ENCODE assay signal across 17 cellular contexts in genomic region chr4:73698217-73698616, GRCh38. TPM values are rescaled to one million over a fixed set of nuclear protein-coding genes. Genes with fewer than 3 reads are reported as not detected.
DNase-seq lines count a peak whose midpoint lies in the region; ATAC-seq, FAIRE-seq and TF ChIP-seq lines count a peak whose summit lies in the region.
"Had no signal": no experiment of that assay in that cellular context is flagged by ENCODE, and none has a peak within 500 bp of the region (broad histone marks: within the 10 kb centered on the region; RNA-seq: fewer than 3 reads in every experiment).

No MANE protein-coding gene starts in this region.

- no peaks in the 10 kb centered on the region for H3K36me3 Mint-ChIP-seq in activated T-cell treated with anti-CD3 and anti-CD28 coated beads, Interleukin-2, amount 50 U/mL, for 72 hours (ENCODE audit: insufficient read depth in 2 of 2)
- H3K36me3 Mint-ChIP-seq: natural killer cell had no signal

- DNase-seq in H54 (ENCODE audit: insufficient read length, low spot score) (peak; percentile 18), fibroblast of pulmonary artery (ENCODE audit: low read depth) (peak; percentile 81), renal cortical epithelial cell (ENCODE audit: low read depth) (peak; percentile 99), NCI-H146 treated with DMSO at 0.1 percent for 48 hours (lab: John Stamatoyannopoulos, UW; ENCODE audit: unreplicated experiment) (no peak), HT-29 (ENCODE audit: low spot score) (no peak), activated T-cell treated with anti-CD3 and anti-CD28 coated beads for 4 hours (no peak)
- DNase-seq in activated T-cell treated with anti-CD3 and anti-CD28 coated beads, Interleukin-2, amount 50 U/mL, for 72 hours, result no peak
- DNase-seq: activated T-cell treated with anti-CD3 and anti-CD28 coated beads, Interleukin-2, amount 50 U/mL, for 48 hours; hippocampal formation; Kasumi-1; natural killer cell; NK-92 treated with Interleukin-12 subunit alpha and Interleukin-12 subunit beta, amount 100 ng/mL, for 24 hours; stimulated activated CD4-positive, alpha-beta T cell treated with anti-CD3 and anti-CD28 coated beads, Interleukin-4, amount 100 ng/mL, for 1 hour had no signal

- H3K4me1 Mint-ChIP-seq in activated T-cell treated with anti-CD3 and anti-CD28 coated beads, Interleukin-2, amount 50 U/mL, for 72 hours (ENCODE audit: low read depth), result no peaks in the 10 kb centered on the region
- H3K4me1 Mint-ChIP-seq: natural killer cell had no signal

- H3K27me3 Mint-ChIP-seq in activated T-cell treated with anti-CD3 and anti-CD28 coated beads, Interleukin-2, amount 50 U/mL, for 72 hours (ENCODE audit: low read depth), result no peaks in the 10 kb centered on the region

- no peak overlapping the region for H3K27ac Mint-ChIP-seq in activated T-cell treated with anti-CD3 and anti-CD28 coated beads, Interleukin-2, amount 50 U/mL, for 72 hours
- H3K27ac Mint-ChIP-seq: natural killer cell had no signal

- no peak overlapping the region for H3K4me3 Mint-ChIP-seq in activated T-cell treated with anti-CD3 and anti-CD28 coated beads, Interleukin-2, amount 50 U/mL, for 72 hours
- H3K4me3 Mint-ChIP-seq: natural killer cell had no signal

- TF ChIP-seq POLR2A in H54 (IDR thresholded peaks at IDR 0.05; ENCODE audit: low read depth, low read length), result no peak

- peaks cover 0 to 1% of the 10 kb centered on the region in 2 donors for H3K9me3 Mint-ChIP-seq in activated T-cell treated with anti-CD3 and anti-CD28 coated beads, Interleukin-2, amount 50 U/mL, for 72 hours

- no peak for TF ChIP-seq CTCF in fibroblast of pulmonary artery (IDR thresholded peaks at IDR 0.05; ENCODE audit: low read length, missing control alignments)

- FAIRE-seq in H54 (lab: Jason Lieb, UNC), result peak; percentile 76
- FAIRE-seq: TTC549 had no signal

- peak; percentile 67 for ATAC-seq in SK-N-SH treated with all-trans-retinoic acid at 6 μM for 48 hours
- no peak for ATAC-seq in activated T-cell treated with anti-CD3 and anti-CD28 coated beads, Interleukin-2, amount 50 U/mL, for 72 hours (replicated peaks in 1 of 2)
- ATAC-seq: natural killer cell had no signal

- H3K4me3 ChIP-seq in fibroblast of pulmonary artery (replicated peaks; ENCODE audit: low read depth, low read length), result no peak overlapping the region
- H3K4me3 ChIP-seq: coronary artery, suprapubic skin had no signal

TF ChIP-seq in SK-N-SH treated with all-trans-retinoic acid at 6 μM for 48 hours, 23 proteins besides CTCF, POLR2A, EP300 and RAD21:
- TF ChIP-seq ZC3H10 (CRISPR knock-in tag; IDR thresholded peaks at IDR 0.05) (no peak), CREB5 (CRISPR knock-in tag; IDR thresholded peaks at IDR 0.05; ENCODE audit: low read depth) (no peak), BACH2 (CRISPR knock-in tag; IDR thresholded peaks at IDR 0.05; ENCODE audit: borderline replicate concordance) (no peak), ZFP3 (CRISPR knock-in tag; IDR thresholded peaks at IDR 0.05) (no peak), CSDC2 (CRISPR knock-in tag; IDR thresholded peaks at IDR 0.05) (no peak), TSHZ2 (CRISPR knock-in tag; IDR thresholded peaks at IDR 0.05) (no peak), PPARA (CRISPR knock-in tag; IDR thresholded peaks at IDR 0.05; ENCODE audit: borderline replicate concordance) (no peak), ZNF565 (CRISPR knock-in tag; conservative IDR thresholded peaks at IDR 0.05; ENCODE audit: low read depth) (no peak), CSRNP3 (CRISPR knock-in tag; IDR thresholded peaks at IDR 0.05) (no peak), ZNF70 (CRISPR knock-in tag; IDR thresholded peaks at IDR 0.05) (no peak), RARB (CRISPR knock-in tag; IDR thresholded peaks at IDR 0.05) (no peak), ARNTL (CRISPR knock-in tag; IDR thresholded peaks at IDR 0.05; ENCODE audit: borderline replicate concordance, low read depth) (no peak), TCF4 (CRISPR knock-in tag; IDR thresholded peaks at IDR 0.05; ENCODE audit: borderline replicate concordance) (no peak), ESRRG (CRISPR knock-in tag; IDR thresholded peaks at IDR 0.05) (no peak), TOX (CRISPR knock-in tag; IDR thresholded peaks at IDR 0.05; ENCODE audit: borderline replicate concordance) (no peak), ZNF8 (CRISPR knock-in tag; IDR thresholded peaks at IDR 0.05) (no peak), ISL1 (CRISPR knock-in tag; IDR thresholded peaks at IDR 0.05) (no peak), PATZ1 (CRISPR knock-in tag; IDR thresholded peaks at IDR 0.05; ENCODE audit: borderline replicate concordance) (no peak)
TF ChIP-seq in SK-N-SH treated with all-trans-retinoic acid at 6 μM for 48 hours: peak in this region for 0.

RNA-seq across cellular contexts. Expression of gene CXCL8, which starts 42.2 kb away (rescaled TPM):
- total RNA-seq in renal cortical epithelial cell, result 110 and 1,468 TPM in 2 replicates
- total RNA-seq in HT-29 (2014; rRNA removed; shearing (Covaris generic)), result 2.6 and 4.4 TPM in 2 replicates
- 1 to 10 TPM in 1 of 2 donors, under 1 TPM in 1; 0.94 to 2.0 TPM for total RNA-seq in activated T-cell treated with anti-CD3 and anti-CD28 coated beads, Interleukin-2, amount 50 U/mL, for 72 hours

Comparison
In these comparisons a context has a peak if more than half of its experiments do, and no peak if none do; other contexts are left out.
1. DNase-seq: peak in H54 (single experiment), fibroblast of pulmonary artery (single experiment) and renal cortical epithelial cell (single experiment); none in NCI-H146 treated with DMSO at 0.1 percent for 48 hours (single experiment), HT-29 (single experiment), activated T-cell treated with anti-CD3 and anti-CD28 coated beads for 4 hours (single experiment) and activated T-cell treated with anti-CD3 and anti-CD28 coated beads, Interleukin-2, amount 50 U/mL, for 72 hours (0 of 2).
2. RNA of gene CXCL8, which starts 42.2 kb away (total RNA-seq): 110 to 1,468 TPM in renal cortical epithelial cell; 2.6 to 4.4 TPM in HT-29 and 0.94 to 2.0 TPM in activated T-cell treated with anti-CD3 and anti-CD28 coated beads, Interleukin-2, amount 50 U/mL, for 72 hours; every median in the first group is over 10 times any median in the second.